In genomic region chr16:70152578-70153302, GRCh38 we compare ENCODE assay signal across 1 cellular context.
TF ChIP-seq lines count a peak whose summit lies in the region.

No MANE protein-coding gene starts in this region.

TF ChIP-seq in K562, 482 proteins besides CTCF, POLR2A, EP300 and RAD21 (continued from another document):
- TF ChIP-seq, protein P1, sequence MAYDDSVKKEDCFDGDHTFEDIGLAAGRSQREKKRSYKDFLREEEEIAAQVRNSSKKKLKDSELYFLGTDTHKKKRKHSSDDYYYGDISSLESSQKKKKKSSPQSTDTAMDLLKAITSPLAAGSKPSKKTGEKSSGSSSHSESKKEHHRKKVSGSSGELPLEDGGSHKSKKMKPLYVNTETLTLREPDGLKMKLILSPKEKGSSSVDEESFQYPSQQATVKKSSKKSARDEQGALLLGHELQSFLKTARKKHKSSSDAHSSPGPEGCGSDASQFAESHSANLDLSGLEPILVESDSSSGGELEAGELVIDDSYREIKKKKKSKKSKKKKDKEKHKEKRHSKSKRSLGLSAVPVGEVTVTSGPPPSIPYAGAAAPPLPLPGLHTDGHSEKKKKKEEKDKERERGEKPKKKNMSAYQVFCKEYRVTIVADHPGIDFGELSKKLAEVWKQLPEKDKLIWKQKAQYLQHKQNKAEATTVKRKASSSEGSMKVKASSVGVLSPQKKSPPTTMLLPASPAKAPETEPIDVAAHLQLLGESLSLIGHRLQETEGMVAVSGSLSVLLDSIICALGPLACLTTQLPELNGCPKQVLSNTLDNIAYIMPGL (CRISPR knock-in tag; IDR thresholded peaks at IDR 0.05): no peak
